8 cellular contexts compared by ENCODE assay signal in genomic region chr5:34915856-34916192, GRCh38. TPM values are rescaled to one million over a fixed set of nuclear protein-coding genes. Genes with fewer than 3 reads are reported as not detected.
DNase-seq lines count a peak whose midpoint lies in the region; ATAC-seq and TF ChIP-seq lines count a peak whose summit lies in the region.

No MANE protein-coding gene starts in this region.

- H3K9me3 ChIP-seq in PC-9 (ENCODE audit: insufficient read depth, low read depth) (no peaks in the 10 kb centered on the region), hepatocyte (ENCODE audit: low read depth) (no peaks in the 10 kb centered on the region)

- intact Hi-C loops in PC-9 (cut with micrococcal nuclease; ENCODE audit: unreplicated experiment), result loop anchor here (1.0 to 10.0 kb wide), 6 partner anchors 8 to 1476 kb away; partner anchors contain the start of genes DNAJC21 and TARS1

- peak overlapping the region; percentile 88 for H2AFZ ChIP-seq in PC-9
- peak overlapping the region; percentile 83 for H2AFZ ChIP-seq in hepatocyte

- H3K27me3 ChIP-seq in H7 (ENCODE audit: control insufficient read depth, insufficient read depth, low read length) (no peaks in the 10 kb centered on the region), PC-9 (ENCODE audit: insufficient read depth, low read depth) (no peaks in the 10 kb centered on the region), hepatocyte (no peaks in the 10 kb centered on the region)

- peak overlapping the region; percentile 73 for H3K27ac ChIP-seq in PC-9
- peak overlapping the region; percentile 75 for H3K27ac ChIP-seq in hepatocyte
- peak overlapping the region; percentile 80 for H3K27ac ChIP-seq in substantia nigra (ENCODE audit: low read depth, low read length, poor library complexity, severe bottlenecking)

- H3K4me2 ChIP-seq in PC-9 (peak overlapping the region; percentile 96), hepatocyte (peak overlapping the region; percentile 90)

- TF ChIP-seq CTCF in PC-9 (conservative IDR thresholded peaks at IDR 0.05) (no peak), hepatocyte (IDR thresholded peaks at IDR 0.05; ENCODE audit: poor library complexity) (no peak)

- H3K4me1 ChIP-seq in PC-9 (replicated peaks; ENCODE audit: insufficient read depth) (peaks cover 46% of the 10 kb centered on the region), hepatocyte (ENCODE audit: insufficient read depth) (peaks cover 15% of the 10 kb centered on the region)

- no peak for DNase-seq in H7
- DNase-seq in PC-9, result no peak
- DNase-seq in hepatocyte (ENCODE audit: low spot score), result peak; percentile 20
- DNase-seq in substantia nigra (lab: John Stamatoyannopoulos, UW), result no peak
- no peak for DNase-seq in NCI-H187 (lab: John Stamatoyannopoulos, UW)
- DNase-seq in stimulated activated CD4-positive, alpha-beta T cell treated with anti-CD3 and anti-CD28 coated beads, Interleukin-4, amount 100 ng/mL, for 1 hour, result no peak
- no peak for DNase-seq in NCI-H128 (lab: John Stamatoyannopoulos, UW; ENCODE audit: unreplicated experiment)

- POLR2A ChIA-PET in PC-9 (lab: Charles Lee; ENCODE audit: unreplicated experiment), result interaction anchor here (0.5 to 1.4 kb wide), 7 partner anchors 8 to 1439 kb away, joined by 3 to 87 read pairs (median 6); partner anchors contain the start of gene DNAJC21

- TSS peak; percentile 62 for BruUV-seq in PC-9 (replicated peaks; lab: Mats Ljungman, UMichigan)

- peaks cover 39% of the 10 kb centered on the region for H3F3A ChIP-seq in PC-9 (ENCODE audit: insufficient read depth, low read depth)

- WGBS in hepatocyte (ENCODE audit: low lambda C conversion rate, missing lambda C conversion rate), result under 1% methylated on average over 20 of the region's 20 CpGs

- H4K20me1 ChIP-seq in PC-9 (ENCODE audit: insufficient read depth), result peaks cover 20% of the 10 kb centered on the region; the same call in 1 of the 2 replicates
- no peaks in the 10 kb centered on the region for H4K20me1 ChIP-seq in hepatocyte (ENCODE audit: insufficient read depth, poor library complexity, severe bottlenecking)

- peaks cover 21% of the 10 kb centered on the region for H3K36me3 ChIP-seq in H7 (replicated peaks; ENCODE audit: control insufficient read depth, insufficient read depth, low read length)
- H3K36me3 ChIP-seq in PC-9 (ENCODE audit: low read depth), result peaks cover 36% of the 10 kb centered on the region
- H3K36me3 ChIP-seq in hepatocyte (replicated peaks; ENCODE audit: insufficient read depth, low read depth), result no peaks in the 10 kb centered on the region

- CTCF ChIA-PET in PC-9 (lab: Charles Lee), result interaction anchor here (1.4 to 1.9 kb wide), 7 partner anchors 8 to 441 kb away, joined by 3 to 13 read pairs (median 5); partner anchors contain the start of gene DNAJC21

- peak; percentile 10 for ATAC-seq in GM18508 (IDR thresholded peaks at IDR 0.05; ENCODE audit: insufficient read depth, unreplicated experiment)

- H3K4me3 ChIP-seq in H7 (ENCODE audit: insufficient read depth, low read depth, low read length) (peak overlapping the region; percentile 97), PC-9 (peak overlapping the region; percentile 81), hepatocyte (peak overlapping the region; percentile 85)

- H3K9me2 ChIP-seq in PC-9 (ENCODE audit: insufficient read depth) (no peaks in the 10 kb centered on the region), hepatocyte (replicated peaks; ENCODE audit: insufficient read depth) (no peaks in the 10 kb centered on the region)

- H3K79me2 ChIP-seq in PC-9 (ENCODE audit: low read depth), result peaks cover 84% of the 10 kb centered on the region
- peaks cover 88% of the 10 kb centered on the region for H3K79me2 ChIP-seq in hepatocyte

RNA-seq across cellular contexts. Expression of gene BRIX1, which starts 0.3 kb away (rescaled TPM):
- total RNA-seq in H7 (2014; rRNA removed; shearing (Covaris generic)), result 73.4 and 73.9 TPM in 2 replicates
- 71.9 and 73.4 TPM in 2 replicates for total RNA-seq in PC-9 (2021)
- 27.5 and 28.7 TPM in 2 replicates for total RNA-seq in hepatocyte
- polyA plus RNA-seq in hepatocyte, result 25.3 and 28.6 TPM in 2 replicates

RNA-seq across cellular contexts. Expression of gene RAD1, which starts 0.5 kb away (rescaled TPM):
- total RNA-seq in H7 (2014; rRNA removed; shearing (Covaris generic)), result 47.8 and 54.2 TPM in 2 replicates
- total RNA-seq in PC-9 (2021) (43.8 and 63.0 TPM in 2 replicates), hepatocyte (18.5 and 33.2 TPM in 2 replicates)
- polyA plus RNA-seq in hepatocyte, result 24.2 and 25.2 TPM in 2 replicates

RNA-seq across cellular contexts. Expression of gene DNAJC21, which starts 13.5 kb away (rescaled TPM):
- 15.9 and 33.8 TPM in 2 replicates for total RNA-seq in H7 (2014; rRNA removed; shearing (Covaris generic))
- 111 and 128 TPM in 2 replicates for total RNA-seq in PC-9 (2021)
- 37.3 and 39.5 TPM in 2 replicates for total RNA-seq in hepatocyte
- polyA plus RNA-seq in hepatocyte, result 29.1 and 40.0 TPM in 2 replicates
